Comparison of ENCODE assay signal across 1 cellular context in the genomic region with DNA sequence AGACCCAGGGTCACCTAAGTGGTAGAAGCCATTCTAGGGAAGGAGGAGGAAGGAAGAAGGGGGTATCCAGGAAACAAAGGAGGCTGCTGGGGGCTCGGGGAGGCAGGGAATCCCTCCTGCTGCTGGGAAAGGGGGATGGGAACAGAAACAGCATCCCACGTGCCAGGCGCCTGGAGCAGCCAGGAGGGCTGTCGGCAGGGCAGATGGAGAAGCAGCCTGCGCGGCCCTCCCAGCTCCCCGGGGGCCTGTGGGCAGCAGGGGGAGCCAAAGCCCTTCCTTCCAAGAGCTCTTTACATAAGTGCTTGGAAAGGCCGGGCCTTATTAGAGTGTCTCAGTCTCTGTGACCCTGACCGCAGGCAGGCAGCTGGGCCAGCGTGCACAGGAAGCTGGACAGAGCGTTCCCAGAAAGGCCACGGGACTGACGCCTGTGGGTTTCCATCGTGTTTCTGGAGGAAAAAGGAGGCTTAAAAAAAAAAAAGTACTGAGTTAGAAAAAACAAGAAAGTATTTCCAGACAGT.
A peak's percentile ranks its signal among the peaks of the same experiment; 100 is the strongest.
TF ChIP-seq lines count a peak whose summit lies in the region.

No MANE protein-coding gene starts in this region.

TF ChIP-seq in IMR-90, 13 proteins besides CTCF, POLR2A, EP300 and RAD21:
- TF ChIP-seq BHLHE40 (IDR thresholded peaks at IDR 0.05; ENCODE audit: low read depth, low read length), result peak; percentile 81
- no peak for TF ChIP-seq CEBPB (IDR thresholded peaks at IDR 0.05; ENCODE audit: low read depth, low read length)
- no peak for TF ChIP-seq CHD1 (IDR thresholded peaks at IDR 0.05; ENCODE audit: low read depth, low read length)
- peak; percentile 50; the same call in 1 of the 2 replicates for TF ChIP-seq RFX5 (IDR thresholded peaks at IDR 0.05; ENCODE audit: low read depth, low read length)
- TF ChIP-seq MAZ (IDR thresholded peaks at IDR 0.05; ENCODE audit: borderline replicate concordance, low read depth, low read length), result peak; percentile 83
- peak; percentile 67 for TF ChIP-seq RCOR1 (IDR thresholded peaks at IDR 0.05; ENCODE audit: insufficient replicate concordance, low read length)
- no peak for TF ChIP-seq MAFK (IDR thresholded peaks at IDR 0.05; ENCODE audit: low read depth, low read length)
- no peak for TF ChIP-seq FOS (IDR thresholded peaks at IDR 0.05; ENCODE audit: low read depth, low read length)
- TF ChIP-seq SMC3 (IDR thresholded peaks at IDR 0.05; ENCODE audit: low read depth, low read length), result peak; percentile 83
- no peak for TF ChIP-seq NFE2L2 (IDR thresholded peaks at IDR 0.05; ENCODE audit: low read depth, low read length)
- TF ChIP-seq, protein P1, sequence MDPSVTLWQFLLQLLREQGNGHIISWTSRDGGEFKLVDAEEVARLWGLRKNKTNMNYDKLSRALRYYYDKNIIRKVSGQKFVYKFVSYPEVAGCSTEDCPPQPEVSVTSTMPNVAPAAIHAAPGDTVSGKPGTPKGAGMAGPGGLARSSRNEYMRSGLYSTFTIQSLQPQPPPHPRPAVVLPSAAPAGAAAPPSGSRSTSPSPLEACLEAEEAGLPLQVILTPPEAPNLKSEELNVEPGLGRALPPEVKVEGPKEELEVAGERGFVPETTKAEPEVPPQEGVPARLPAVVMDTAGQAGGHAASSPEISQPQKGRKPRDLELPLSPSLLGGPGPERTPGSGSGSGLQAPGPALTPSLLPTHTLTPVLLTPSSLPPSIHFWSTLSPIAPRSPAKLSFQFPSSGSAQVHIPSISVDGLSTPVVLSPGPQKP (IDR thresholded peaks at IDR 0.05; ENCODE audit: borderline replicate concordance, low read depth, low read length), result no peak
- TF ChIP-seq MXI1 (IDR thresholded peaks at IDR 0.05; ENCODE audit: borderline replicate concordance, low read depth, low read length), result peak; percentile 78; the same call in 1 of the 2 replicates
- TF ChIP-seq USF2 (IDR thresholded peaks at IDR 0.05; ENCODE audit: low read depth, low read length), result peak; percentile 28; the same call in 1 of the 2 replicates
